8 cellular contexts compared by ENCODE assay signal in genomic region chr2:84832772-84833461, GRCh38. TPM values are rescaled to one million over a fixed set of nuclear protein-coding genes. Genes with fewer than 3 reads are reported as not detected.
DNase-seq lines count a peak whose midpoint lies in the region; ATAC-seq and TF ChIP-seq lines count a peak whose summit lies in the region.

No MANE protein-coding gene starts in this region.

- H3K36me3 Mint-ChIP-seq in activated B cell treated with CpG ODN at 0.5 μM for 24 hours (ENCODE audit: low read depth): peaks cover 15% of the 10 kb centered on the region

- H3K4me1 ChIP-seq in mesendoderm (ENCODE audit: control insufficient read depth, low read depth, low read length) (peaks cover 4% of the 10 kb centered on the region), vagina (no peaks in the 10 kb centered on the region), smooth muscle cell (ENCODE audit: low read depth) (no peaks in the 10 kb centered on the region)

- no peaks in the 10 kb centered on the region for H3K27me3 Mint-ChIP-seq in activated B cell treated with CpG ODN at 0.5 μM for 24 hours

- no peak overlapping the region for H3K18ac ChIP-seq in mesendoderm (ENCODE audit: low read length)

- no peaks in the 10 kb centered on the region for H3K36me3 ChIP-seq in mesendoderm (ENCODE audit: control insufficient read depth, insufficient read depth, low read length)
- H3K36me3 ChIP-seq in vagina: no peaks in the 10 kb centered on the region
- no peaks in the 10 kb centered on the region for H3K36me3 ChIP-seq in smooth muscle cell (ENCODE audit: low read depth)

- peaks cover 14% of the 10 kb centered on the region for H3K9me3 Mint-ChIP-seq in activated B cell treated with CpG ODN at 0.5 μM for 24 hours

- H4K5ac ChIP-seq in mesendoderm (ENCODE audit: low read length): no peak overlapping the region

- H3K79me2 ChIP-seq in mesendoderm (ENCODE audit: control insufficient read depth, insufficient read depth, low read length): no peaks in the 10 kb centered on the region
- no peaks in the 10 kb centered on the region for H3K79me2 ChIP-seq in smooth muscle cell (ENCODE audit: low read depth)

- no peaks in the 10 kb centered on the region for H3K9me3 ChIP-seq in vagina
- H3K9me3 ChIP-seq in smooth muscle cell (replicated peaks; ENCODE audit: low read depth): peaks cover 4% of the 10 kb centered on the region

- ATAC-seq in HG03060 (IDR thresholded peaks at IDR 0.05; ENCODE audit: low read depth, unreplicated experiment): peak; percentile 66
- ATAC-seq in activated B cell treated with CpG ODN at 0.5 μM for 24 hours (ENCODE audit: low read depth): peak; percentile 89

- no peak overlapping the region for H3K9ac ChIP-seq in mesendoderm (ENCODE audit: low read length)
- no peak overlapping the region for H3K9ac ChIP-seq in smooth muscle cell (ENCODE audit: low read depth)

- H3K4ac ChIP-seq in mesendoderm (ENCODE audit: low read depth, low read length): no peak overlapping the region

- H3K23ac ChIP-seq in mesendoderm (ENCODE audit: low read length): no peak overlapping the region

- no peak overlapping the region for H4K8ac ChIP-seq in mesendoderm (ENCODE audit: low read depth, low read length)

- no peak overlapping the region for H2BK5ac ChIP-seq in mesendoderm (ENCODE audit: low read length)

- no peak overlapping the region for H3K4me2 ChIP-seq in mesendoderm (ENCODE audit: low read length)
- no peak overlapping the region for H3K4me2 ChIP-seq in smooth muscle cell

- no peak for TF ChIP-seq CTCF in activated B cell treated with CpG ODN at 0.5 μM for 24 hours (IDR thresholded peaks at IDR 0.05)
- TF ChIP-seq CTCF in vagina (IDR thresholded peaks at IDR 0.05): no peak
- no peak for TF ChIP-seq CTCF in smooth muscle cell (IDR thresholded peaks at IDR 0.05; ENCODE audit: borderline replicate concordance, insufficient read depth, poor library complexity, severe bottlenecking)

- no peak overlapping the region for H2AFZ ChIP-seq in smooth muscle cell (ENCODE audit: low read depth)

- peak overlapping the region; percentile 84 for H3K27ac Mint-ChIP-seq in activated B cell treated with CpG ODN at 0.5 μM for 24 hours

- WGBS in mesendoderm (ENCODE audit: extremely low coverage, insufficient coverage, low lambda C conversion rate): no CpG with 5 or more reads among the region's 5 CpGs
- 83% methylated on average over 5 of the region's 5 CpGs for WGBS in smooth muscle cell (ENCODE audit: low lambda C conversion rate)

- peaks cover 25% of the 10 kb centered on the region for H3K4me1 Mint-ChIP-seq in activated B cell treated with CpG ODN at 0.5 μM for 24 hours

- no peaks in the 10 kb centered on the region for H3K79me1 ChIP-seq in mesendoderm (ENCODE audit: low read length)

- no peak overlapping the region for H2AK5ac ChIP-seq in mesendoderm (ENCODE audit: low read length)

- CTCF ChIA-PET in activated B cell treated with CpG ODN at 0.5 μM for 24 hours (lab: Charles Lee): interaction anchor here (1.4 to 1.8 kb wide), 2 partner anchors 49 to 93 kb away, joined by 4 to 8 read pairs; no protein-coding TSS in a partner anchor

- H3F3A ChIP-seq in smooth muscle cell (ENCODE audit: low read depth): no peaks in the 10 kb centered on the region

- no peak overlapping the region for H2BK120ac ChIP-seq in mesendoderm (ENCODE audit: low read depth, low read length)

- no peaks in the 10 kb centered on the region for H3K27me3 ChIP-seq in mesendoderm (ENCODE audit: insufficient read depth, low read length, poor library complexity)
- H3K27me3 ChIP-seq in vagina: no peaks in the 10 kb centered on the region
- H3K27me3 ChIP-seq in smooth muscle cell (ENCODE audit: low read depth): no peaks in the 10 kb centered on the region

- POLR2A ChIA-PET in activated B cell treated with CpG ODN at 0.5 μM for 24 hours (lab: Charles Lee): interaction anchor here (0.7 to 1.7 kb wide), 4 partner anchors 15 to 47 kb away, joined by 3 to 6 read pairs (median 3); no protein-coding TSS in a partner anchor

- peak overlapping the region; percentile 50 for H3K56ac ChIP-seq in mesendoderm (ENCODE audit: low read length)

- no peak overlapping the region for H3K4me3 ChIP-seq in mesendoderm (ENCODE audit: low read length)
- H3K4me3 ChIP-seq in vagina: no peak overlapping the region
- H3K4me3 ChIP-seq in smooth muscle cell: no peak overlapping the region

- peak; percentile 55 for DNase-seq in activated CD8-positive, alpha-beta memory T cell treated with anti-CD3 and anti-CD28 coated beads, Interleukin-2, amount 50 U/mL, for 48 hours
- DNase-seq in activated CD8-positive, alpha-beta memory T cell treated with anti-CD3 and anti-CD28 coated beads for 24 hours: no peak
- DNase-seq in activated B cell treated with CpG ODN at 0.5 μM for 24 hours: peak; percentile 25
- peak; percentile 62 for DNase-seq in mesendoderm
- DNase-seq in vagina (ENCODE audit: extremely low spot score in 2 of 2): no peak
- no peak for DNase-seq in activated CD4-positive, alpha-beta T cell treated with anti-CD3 and anti-CD28 coated beads for 4 hours
- no peak for DNase-seq in smooth muscle cell (lab: John Stamatoyannopoulos, UW; ENCODE audit: unreplicated experiment)

- H4K20me1 ChIP-seq in smooth muscle cell (ENCODE audit: low read depth): no peaks in the 10 kb centered on the region

- H3K4me3 Mint-ChIP-seq in activated B cell treated with CpG ODN at 0.5 μM for 24 hours: peak overlapping the region; percentile 58

- no peak overlapping the region for H2BK15ac ChIP-seq in mesendoderm (replicated peaks; ENCODE audit: low read depth)

- intact Hi-C loops in activated B cell treated with CpG ODN at 0.5 μM for 24 hours (cut with micrococcal nuclease) (loop anchor here (1.0 to 5.0 kb wide), 2 partner anchors 16 to 49 kb away; partner anchors contain the start of gene TRABD2A), vagina (cut with DNase I) (no loop called here)

- no peak for TF ChIP-seq POLR2A in vagina (IDR thresholded peaks at IDR 0.05)

- no peak overlapping the region for H3K27ac ChIP-seq in mesendoderm (ENCODE audit: low read depth, low read length)
- H3K27ac ChIP-seq in vagina: no peak overlapping the region
- no peak overlapping the region for H3K27ac ChIP-seq in smooth muscle cell (ENCODE audit: low read depth)

RNA-seq across cellular contexts. Expression of gene TRABD2A, which starts 48.0 kb away (rescaled TPM):
- total RNA-seq in activated B cell treated with CpG ODN at 0.5 μM for 24 hours (3.4 and 4.5 TPM in 2 replicates), vagina (5.4 TPM), smooth muscle cell (0.31 TPM in 1 of 2 replicates, not detected in the other)
- 13.4 TPM for polyA plus RNA-seq in mesendoderm (2013, experiment 1 of 2)
- polyA plus RNA-seq in mesendoderm (2013, experiment 2 of 2): 14.1 TPM
- 0.11 and 1.1 TPM in 2 replicates for polyA plus RNA-seq in smooth muscle cell

Comparison
In these comparisons a context has a peak if more than half of its experiments do, and no peak if none do; other contexts are left out.
1. DNase-seq: peak in activated CD8-positive, alpha-beta memory T cell treated with anti-CD3 and anti-CD28 coated beads, Interleukin-2, amount 50 U/mL, for 48 hours (single experiment), activated B cell treated with CpG ODN at 0.5 μM for 24 hours (single experiment) and mesendoderm (single experiment); none in activated CD8-positive, alpha-beta memory T cell treated with anti-CD3 and anti-CD28 coated beads for 24 hours (single experiment), vagina (0 of 2), activated CD4-positive, alpha-beta T cell treated with anti-CD3 and anti-CD28 coated beads for 4 hours (0 of 2) and smooth muscle cell (single experiment).